8 cellular contexts compared by ENCODE assay signal in genomic region chr11:134253189-134253993, GRCh38. TPM values are rescaled to one million over a fixed set of nuclear protein-coding genes. Genes with fewer than 3 reads are reported as not detected.
A peak's percentile ranks its signal among the peaks of the same experiment; 100 is the strongest.
DNase-seq lines count a peak whose midpoint lies in the region; ATAC-seq and TF ChIP-seq lines count a peak whose summit lies in the region.

TSS of gene ACAD8 (plus strand) at chr11:134253568. CDS start at chr11:134253601, 33 bp downstream.
TSS of gene THYN1 (minus strand) at chr11:134253352. CDS start at chr11:134252882, 470 bp downstream.

- H4K20me1 ChIP-seq in DOHH2 (ENCODE audit: control insufficient read depth, insufficient read depth, low read depth, low read length) (peaks cover 2% of the 10 kb centered on the region; the same call in 1 of the 2 replicates), Karpas-422 (ENCODE audit: insufficient read depth, low read depth, low read length) (no peaks in the 10 kb centered on the region)

- DNase-seq in Karpas-422 (peak; percentile 96), RKO (ENCODE audit: low spot score) (peak; percentile 97), activated T-helper 1 cell treated with Interleukin-2 at 50 U/mL for 16 hours (ENCODE audit: low read depth) (peak; percentile 92), esophagus squamous epithelium (lab: John Stamatoyannopoulos, UW) (peak; percentile 75), naive B cell (peak; percentile 95)

- H3F3A ChIP-seq in DOHH2 (ENCODE audit: control insufficient read depth, insufficient read depth): no peaks in the 10 kb centered on the region

- intact Hi-C loops in esophagus squamous epithelium (cut with DNase I): no loop called here

- peaks cover 7 to 15% of the 10 kb centered on the region in 2 donors for H3K36me3 Mint-ChIP-seq in naive B cell
- peaks cover 15% of the 10 kb centered on the region for H3K36me3 Mint-ChIP-seq in stimulated activated memory B cell treated with anti-CD40 and anti-IgM and Interleukin-4, amounts not matched to agents 10 μg/mL and 1 μg/mL and 100 μg/mL, for 72 hours

- H2AFZ ChIP-seq in Karpas-422 (ENCODE audit: low read length): peak within 1 kb of the TSS; percentile 67

- peak within 1 kb of the TSS; percentile 94 to 99 (median 96) for H3K4me3 Mint-ChIP-seq in naive B cell
- H3K4me3 Mint-ChIP-seq in stimulated activated memory B cell treated with anti-CD40 and anti-IgM and Interleukin-4, amounts not matched to agents 10 μg/mL and 1 μg/mL and 100 μg/mL, for 72 hours: peak within 1 kb of the TSS; percentile 95

- H3K4me2 ChIP-seq in DOHH2 (ENCODE audit: low read length) (peak within 1 kb of the TSS; percentile 94), Karpas-422 (ENCODE audit: low read depth, low read length, poor library complexity, severe bottlenecking) (peak within 1 kb of the TSS; percentile 83)

- H3K4me1 ChIP-seq in DOHH2 (ENCODE audit: control insufficient read depth, low read length): peaks cover 19% of the 10 kb centered on the region
- peaks cover 19% of the 10 kb centered on the region for H3K4me1 ChIP-seq in Karpas-422 (ENCODE audit: low read length)
- peaks cover 11 to 31% (median 15%) of the 10 kb centered on the region in 3 donors for H3K4me1 ChIP-seq in esophagus squamous epithelium

- ATAC-seq in GM21825 (IDR thresholded peaks at IDR 0.05; ENCODE audit: unreplicated experiment) (peak; percentile 99), naive B cell (ENCODE audit: low read depth in 2 of 2) (peak; percentile 99)
- ATAC-seq in stimulated activated memory B cell treated with anti-CD40 and anti-IgM and Interleukin-4, amounts not matched to agents 10 μg/mL and 1 μg/mL and 100 μg/mL, for 72 hours: peak; percentile 100

- no peaks in the 10 kb centered on the region for H3K9me3 Mint-ChIP-seq in naive B cell
- H3K9me3 Mint-ChIP-seq in stimulated activated memory B cell treated with anti-CD40 and anti-IgM and Interleukin-4, amounts not matched to agents 10 μg/mL and 1 μg/mL and 100 μg/mL, for 72 hours: no peaks in the 10 kb centered on the region

- peaks cover 32% of the 10 kb centered on the region for H3K36me3 ChIP-seq in DOHH2 (ENCODE audit: control insufficient read depth, low read length)
- no peaks in the 10 kb centered on the region for H3K36me3 ChIP-seq in Karpas-422 (ENCODE audit: insufficient read depth, low read length)
- peaks cover 0 to 53% (median 0%) of the 10 kb centered on the region in 3 donors for H3K36me3 ChIP-seq in esophagus squamous epithelium

- H3K27me3 ChIP-seq in DOHH2 (ENCODE audit: control insufficient read depth, low read length) (no peaks in the 10 kb centered on the region), Karpas-422 (ENCODE audit: low read length) (no peaks in the 10 kb centered on the region), esophagus squamous epithelium (no peaks in the 10 kb centered on the region)

- no peaks in the 10 kb centered on the region for H3K9me3 ChIP-seq in DOHH2 (ENCODE audit: control insufficient read depth, insufficient read depth, low read length)
- H3K9me3 ChIP-seq in Karpas-422 (ENCODE audit: low read length): no peaks in the 10 kb centered on the region
- H3K9me3 ChIP-seq in esophagus squamous epithelium: no peaks in the 10 kb centered on the region

- 0 to 1% methylated on average over 12 to 15 of the region's 70 CpGs for WGBS in esophagus squamous epithelium, 2 donors

- peak; percentile 25 for TF ChIP-seq CTCF in DOHH2 (IDR thresholded peaks at IDR 0.05; ENCODE audit: low read depth, low read length, poor library complexity, severe bottlenecking)
- TF ChIP-seq CTCF in esophagus squamous epithelium (IDR thresholded peaks at IDR 0.05): peak in 5 of 6 experiments; percentile 34 to 46 (median 41)

- peak within 1 kb of the TSS; percentile 82 for H3K4me3 ChIP-seq in DOHH2 (ENCODE audit: low read length)
- peak within 1 kb of the TSS; percentile 71 for H3K4me3 ChIP-seq in Karpas-422 (ENCODE audit: low read length)
- peak within 1 kb of the TSS; percentile 68 to 97 (median 90) for H3K4me3 ChIP-seq in esophagus squamous epithelium

- H3K4me1 Mint-ChIP-seq in naive B cell: peaks cover 13 to 20% (median 14%) of the 10 kb centered on the region in 3 donors
- peaks cover 34% of the 10 kb centered on the region for H3K4me1 Mint-ChIP-seq in stimulated activated memory B cell treated with anti-CD40 and anti-IgM and Interleukin-4, amounts not matched to agents 10 μg/mL and 1 μg/mL and 100 μg/mL, for 72 hours

- H3K27ac ChIP-seq in DOHH2 (ENCODE audit: low read depth, low read length) (no peak within 1 kb of the TSS), Karpas-422 (ENCODE audit: low read length) (no peak within 1 kb of the TSS), esophagus squamous epithelium (peak within 1 kb of the TSS; percentile 71 to 86 (median 79))

- peaks cover 19% of the 10 kb centered on the region for H3K79me2 ChIP-seq in DOHH2 (ENCODE audit: control insufficient read depth, low read length)
- peaks cover 7% of the 10 kb centered on the region; the same call in 1 of the 2 replicates for H3K79me2 ChIP-seq in Karpas-422 (ENCODE audit: low read length)

- peak within 1 kb of the TSS in 5 of 6 donors; percentile 8 to 89 (median 78) for H3K27ac Mint-ChIP-seq in naive B cell
- H3K27ac Mint-ChIP-seq in stimulated activated memory B cell treated with anti-CD40 and anti-IgM and Interleukin-4, amounts not matched to agents 10 μg/mL and 1 μg/mL and 100 μg/mL, for 72 hours: peak within 1 kb of the TSS; percentile 92

- H3K9me2 ChIP-seq in DOHH2 (replicated peaks; ENCODE audit: control insufficient read depth, low read length) (no peaks in the 10 kb centered on the region), Karpas-422 (replicated peaks; ENCODE audit: insufficient read depth, low read length) (no peaks in the 10 kb centered on the region)

- H3K27me3 Mint-ChIP-seq in naive B cell: no peaks in the 10 kb centered on the region
- no peaks in the 10 kb centered on the region for H3K27me3 Mint-ChIP-seq in stimulated activated memory B cell treated with anti-CD40 and anti-IgM and Interleukin-4, amounts not matched to agents 10 μg/mL and 1 μg/mL and 100 μg/mL, for 72 hours

- TF ChIP-seq POLR2A in esophagus squamous epithelium (IDR thresholded peaks at IDR 0.05): peak in 3 of 4 donors; percentile 26 to 66 (median 61)

- peak within 1 kb of the TSS; percentile 78 for H3K9ac ChIP-seq in Karpas-422 (ENCODE audit: low read length)

RNA-seq across cellular contexts. Expression of gene ACAD8, which starts in this region (rescaled TPM):
- total RNA-seq in Karpas-422 (2014; rRNA removed; shearing (Covaris generic); ENCODE audit: low replicate concordance): 9.6 and 9.9 TPM in 2 replicates
- total RNA-seq in esophagus squamous epithelium: 10 to 100 TPM; 11.3 to 25.1 (median 18.2) TPM
- 10 to 100 TPM; 13.0 to 17.1 (median 14.1) TPM for polyA plus RNA-seq in naive B cell (ENCODE audit: low read depth in 6 of 6)

RNA-seq across cellular contexts. Expression of gene THYN1, which starts in this region (rescaled TPM):
- 30.0 and 54.0 TPM in 2 replicates for total RNA-seq in Karpas-422 (2014; rRNA removed; shearing (Covaris generic); ENCODE audit: low replicate concordance)
- total RNA-seq in esophagus squamous epithelium: 10 to 100 TPM; 15.7 to 34.2 (median 26.2) TPM
- polyA plus RNA-seq in naive B cell (ENCODE audit: low read depth in 6 of 6): 100 to 1,000 TPM in 1 of 6 donors, 10 to 100 TPM in 5; 60.5 to 109 (median 71.1) TPM

Comparison
In these comparisons a context has a peak if more than half of its experiments do, and no peak if none do; other contexts are left out.
1. H3K27ac ChIP-seq: peak in esophagus squamous epithelium (4 of 4); none in DOHH2 (single experiment) and Karpas-422 (single experiment).
2. Peak in every context shown above with its lines, with median percentiles within 50 percentile points of each other: H3K4me3 ChIP-seq, ATAC-seq and DNase-seq.